Comparison of ENCODE assay signal across 1 cellular context in genomic region chr17:4960279-4960922, GRCh38.
TF ChIP-seq lines count a peak whose summit lies in the region.

No MANE protein-coding gene starts in this region.

TF ChIP-seq in HCT116, 20 proteins besides CTCF, POLR2A, EP300 and RAD21:
- TF ChIP-seq ELF1 (IDR thresholded peaks at IDR 0.05; ENCODE audit: borderline replicate concordance, low read depth): no peak
- TF ChIP-seq SP1 (IDR thresholded peaks at IDR 0.05; ENCODE audit: low read depth): no peak
- no peak for TF ChIP-seq EZH2phosphoT487 (IDR thresholded peaks at IDR 0.05; ENCODE audit: borderline replicate concordance)
- TF ChIP-seq CBX3 (IDR thresholded peaks at IDR 0.05; ENCODE audit: low read depth): no peak
- TF ChIP-seq, protein P1, sequence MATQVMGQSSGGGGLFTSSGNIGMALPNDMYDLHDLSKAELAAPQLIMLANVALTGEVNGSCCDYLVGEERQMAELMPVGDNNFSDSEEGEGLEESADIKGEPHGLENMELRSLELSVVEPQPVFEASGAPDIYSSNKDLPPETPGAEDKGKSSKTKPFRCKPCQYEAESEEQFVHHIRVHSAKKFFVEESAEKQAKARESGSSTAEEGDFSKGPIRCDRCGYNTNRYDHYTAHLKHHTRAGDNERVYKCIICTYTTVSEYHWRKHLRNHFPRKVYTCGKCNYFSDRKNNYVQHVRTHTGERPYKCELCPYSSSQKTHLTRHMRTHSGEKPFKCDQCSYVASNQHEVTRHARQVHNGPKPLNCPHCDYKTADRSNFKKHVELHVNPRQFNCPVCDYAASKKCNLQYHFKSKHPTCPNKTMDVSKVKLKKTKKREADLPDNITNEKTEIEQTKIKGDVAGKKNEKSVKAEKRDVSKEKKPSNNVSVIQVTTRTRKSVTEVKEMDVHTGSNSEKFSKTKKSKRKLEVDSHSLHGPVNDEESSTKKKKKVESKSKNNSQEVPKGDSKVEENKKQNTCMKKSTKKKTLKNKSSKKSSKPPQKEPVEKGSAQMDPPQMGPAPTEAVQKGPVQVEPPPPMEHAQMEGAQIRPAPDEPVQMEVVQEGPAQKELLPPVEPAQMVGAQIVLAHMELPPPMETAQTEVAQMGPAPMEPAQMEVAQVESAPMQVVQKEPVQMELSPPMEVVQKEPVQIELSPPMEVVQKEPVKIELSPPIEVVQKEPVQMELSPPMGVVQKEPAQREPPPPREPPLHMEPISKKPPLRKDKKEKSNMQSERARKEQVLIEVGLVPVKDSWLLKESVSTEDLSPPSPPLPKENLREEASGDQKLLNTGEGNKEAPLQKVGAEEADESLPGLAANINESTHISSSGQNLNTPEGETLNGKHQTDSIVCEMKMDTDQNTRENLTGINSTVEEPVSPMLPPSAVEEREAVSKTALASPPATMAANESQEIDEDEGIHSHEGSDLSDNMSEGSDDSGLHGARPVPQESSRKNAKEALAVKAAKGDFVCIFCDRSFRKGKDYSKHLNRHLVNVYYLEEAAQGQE (IDR thresholded peaks at IDR 0.05; ENCODE audit: low read depth): no peak
- TF ChIP-seq JUND (IDR thresholded peaks at IDR 0.05): no peak
